8 cellular contexts compared by ENCODE assay signal in the genomic region with DNA sequence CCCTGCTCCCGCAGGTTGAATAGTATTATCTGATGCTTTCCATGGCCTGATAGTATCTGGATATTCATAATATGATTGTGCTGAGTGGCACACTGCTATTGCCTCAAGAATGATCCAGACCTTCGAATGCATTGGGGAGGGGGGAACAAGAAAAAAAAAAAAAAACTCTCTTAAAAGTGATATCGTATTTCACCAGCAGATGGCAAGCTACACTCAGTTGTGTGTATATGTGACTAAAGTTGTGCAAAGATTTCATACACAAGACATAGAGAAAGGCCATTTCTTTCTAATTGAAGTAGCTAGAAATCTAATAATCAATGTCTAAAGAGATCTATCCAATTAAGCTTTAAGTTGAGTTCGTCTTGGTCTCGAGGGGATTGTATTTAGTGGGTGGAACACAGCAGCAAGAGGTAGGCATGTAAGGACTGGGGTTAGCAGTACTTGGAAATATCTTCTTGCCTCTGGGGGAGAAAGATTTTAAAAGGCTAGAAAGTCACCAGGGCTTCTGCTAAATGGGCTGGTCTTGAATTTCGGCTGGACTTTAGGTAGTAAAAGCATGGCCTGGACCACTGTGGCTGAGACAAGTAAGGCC. TPM values are rescaled to one million over a fixed set of nuclear protein-coding genes. Genes with fewer than 3 reads are reported as not detected.
A peak's percentile ranks its signal among the peaks of the same experiment; 100 is the strongest.
DNase-seq lines count a peak whose midpoint lies in the region; ATAC-seq and TF ChIP-seq lines count a peak whose summit lies in the region.

No MANE protein-coding gene starts in this region.

- H3K4me1 ChIP-seq in RWPE2 (ENCODE audit: insufficient read depth, poor library complexity, severe bottlenecking) (no peaks in the 10 kb centered on the region), suprapubic skin (no peaks in the 10 kb centered on the region)

- no peaks in the 10 kb centered on the region for H3K36me3 ChIP-seq in RWPE2 (ENCODE audit: low read depth)
- H3K36me3 ChIP-seq in suprapubic skin = no peaks in the 10 kb centered on the region

- H3K9me3 ChIP-seq in RWPE2 (ENCODE audit: severe bottlenecking) (no peaks in the 10 kb centered on the region), suprapubic skin (no peaks in the 10 kb centered on the region)

- TF ChIP-seq EP300 in suprapubic skin (IDR thresholded peaks at IDR 0.05) = no peak

- TF ChIP-seq POLR2A in suprapubic skin (IDR thresholded peaks at IDR 0.05) = no peak

- H3K4me3 ChIP-seq in RWPE2 (ENCODE audit: severe bottlenecking) (no peak overlapping the region), foreskin fibroblast (ENCODE audit: low read depth in 1 of 2, low read length in 2 of 2) (no peak overlapping the region), suprapubic skin (no peak overlapping the region)

- H3K27ac ChIP-seq in RWPE2 (ENCODE audit: poor library complexity, severe bottlenecking) (no peak overlapping the region), suprapubic skin (no peak overlapping the region)

- ATAC-seq in RWPE2 (ENCODE audit: low read depth) = no peak
- peak; percentile 82 for ATAC-seq in sciatic nerve

- H3K27me3 ChIP-seq in RWPE2 (ENCODE audit: insufficient read depth, poor library complexity, severe bottlenecking) (no peaks in the 10 kb centered on the region), suprapubic skin (no peaks in the 10 kb centered on the region)

- intact Hi-C loops in sciatic nerve (cut with DNase I) = no loop called here

- whole genome bisulfite sequencing in suprapubic skin = 23% methylated on average over 6 of the region's 6 CpGs

- peak; percentile 74 for TF ChIP-seq CTCF in RWPE2 (IDR thresholded peaks at IDR 0.05; ENCODE audit: poor library complexity, severe bottlenecking)
- peak; percentile 30 for TF ChIP-seq CTCF in foreskin fibroblast (IDR thresholded peaks at IDR 0.05; ENCODE audit: low read depth, low read length)
- peak in 1 of 2 donors; percentile 27 for TF ChIP-seq CTCF in suprapubic skin (IDR thresholded peaks at IDR 0.05)

- DNase-seq in D341Med (ENCODE audit: low spot score) = peak; percentile 43
- peak; percentile 60 for DNase-seq in HT-29 (ENCODE audit: low spot score)
- DNase-seq in RWPE2 (ENCODE audit: low spot score) = no peak
- peak in 1 of 2 donors; percentile 43 for DNase-seq in foreskin fibroblast
- no peak for DNase-seq in sciatic nerve (ENCODE audit: low spot score)
- no peak for DNase-seq in suprapubic skin (ENCODE audit: low spot score in 2 of 2)
- no peak for DNase-seq in putamen (ENCODE audit: low spot score)
- no peak for DNase-seq in ecto neural progenitor cell (ENCODE audit: low spot score)

RNA-seq across cellular contexts. Expression of a gene that starts 15.3 kb away (rescaled TPM):
- total RNA-seq in HT-29 (2014; rRNA removed; shearing (Covaris generic)) = not detected in 2 replicates
- total RNA-seq in sciatic nerve (261 TPM), suprapubic skin (under 1 TPM in 3 of 4 donors, not detected in 1; 0.17 to 0.68 (median 0.34) TPM)

RNA-seq across cellular contexts. Expression of a gene that starts 19.1 kb away (rescaled TPM):
- not detected in 2 replicates for total RNA-seq in HT-29 (2014; rRNA removed; shearing (Covaris generic))
- total RNA-seq in sciatic nerve = 46.9 TPM
- total RNA-seq in suprapubic skin = 1 to 10 TPM; 2.2 to 4.9 (median 4.2) TPM

RNA-seq across cellular contexts. Expression of a gene that starts 52.9 kb away (rescaled TPM):
- total RNA-seq in HT-29 (2014; rRNA removed; shearing (Covaris generic)) = not detected in 2 replicates
- total RNA-seq in sciatic nerve (1.2 TPM), suprapubic skin (1 to 10 TPM in 2 of 4 donors, not detected in 2; 2.0 to 7.3 TPM)

Comparison
In these comparisons a context has a peak if more than half of its experiments do, and no peak if none do; other contexts are left out.
1. DNase-seq: peak in D341Med (single experiment) and HT-29 (single experiment); none in RWPE2 (single experiment), sciatic nerve (single experiment), suprapubic skin (0 of 2), putamen (single experiment) and ecto neural progenitor cell (single experiment).
2. RNA of a gene that starts 15.3 kb away (total RNA-seq): 261 TPM in sciatic nerve (single experiment); 0.17 to 0.68 TPM in suprapubic skin and not detected in HT-29; every median in the first group is over 100 times any median in the second.